In genomic region chr1:19435851-19436465, GRCh38 we compare ENCODE assay signal across 8 cellular contexts. TPM values are rescaled to one million over a fixed set of nuclear protein-coding genes. Genes with fewer than 3 reads are reported as not detected.
A peak's percentile ranks its signal among the peaks of the same experiment; 100 is the strongest.
DNase-seq lines count a peak whose midpoint lies in the region; ATAC-seq and TF ChIP-seq lines count a peak whose summit lies in the region.

No MANE protein-coding gene starts in this region.

- H3K27ac Mint-ChIP-seq in natural killer cell = peak overlapping the region; percentile 61 to 65

- peak overlapping the region; percentile 88 for H3K27ac ChIP-seq in cingulate gyrus (ENCODE audit: low read depth, low read length)

- in situ Hi-C loops in ACHN (cut with HindIII; ENCODE audit: low pct_ligation_motif_present, low pct_unique_long_range_greater_than_20kb, low sequenced_read_pairs) = no loop called here

- intact Hi-C loops in natural killer cell (cut with micrococcal nuclease) = no loop called here

- no peak for ATAC-seq in natural killer cell
- ATAC-seq in GM19351 (IDR thresholded peaks at IDR 0.05; ENCODE audit: unreplicated experiment) = no peak
- ATAC-seq in HG02852 (IDR thresholded peaks at IDR 0.05; ENCODE audit: unreplicated experiment) = no peak

- TF ChIP-seq CTCF in natural killer cell (IDR thresholded peaks at IDR 0.05) = no peak

- no peaks in the 10 kb centered on the region for H3K9me3 Mint-ChIP-seq in natural killer cell

- peak; percentile 59 for DNase-seq in stimulated activated CD4-positive, alpha-beta T cell treated with anti-CD3 and anti-CD28 coated beads, Interleukin-15, amount 100 ng/mL, for 24 hours
- DNase-seq in stimulated activated CD4-positive, alpha-beta T cell treated with anti-CD3 and anti-CD28 coated beads, Interleukin-2, amount 100 ng/mL, for 48 hours = no peak
- DNase-seq in natural killer cell (no peak), DMS79 treated with DMSO at 0.1 percent for 48 hours (lab: John Stamatoyannopoulos, UW) (no peak), ACHN (no peak)

- H3K36me3 Mint-ChIP-seq in natural killer cell = no peaks in the 10 kb centered on the region

- peaks cover 76 to 86% of the 10 kb centered on the region in 2 donors for H3K4me1 Mint-ChIP-seq in natural killer cell

- no peak overlapping the region for H3K4me3 Mint-ChIP-seq in natural killer cell

- H3K27me3 Mint-ChIP-seq in natural killer cell (ENCODE audit: low read depth in 2 of 2) = no peaks in the 10 kb centered on the region

RNA-seq across cellular contexts. Expression of gene CAPZB, which starts 49.4 kb away (rescaled TPM):
- 100 to 1,000 TPM; 369 to 393 (median 375) TPM for total RNA-seq in natural killer cell
